Comparison of ENCODE assay signal across 6 cellular contexts in genomic region chr19:41376998-41377365, GRCh38. TPM values are rescaled to one million over a fixed set of nuclear protein-coding genes. Genes with fewer than 3 reads are reported as not detected.
DNase-seq lines count a peak whose midpoint lies in the region; ATAC-seq and TF ChIP-seq lines count a peak whose summit lies in the region.

No MANE protein-coding gene starts in this region.

- H4K20me1 ChIP-seq in Karpas-422 (ENCODE audit: insufficient read depth, low read depth, low read length), result no peaks in the 10 kb centered on the region

- no peaks in the 10 kb centered on the region for H3K27me3 ChIP-seq in Caco-2 (replicated peaks; ENCODE audit: control insufficient read depth, insufficient read depth, low read length)
- no peaks in the 10 kb centered on the region for H3K27me3 ChIP-seq in muscle layer of duodenum (ENCODE audit: low read depth, low read length)
- no peaks in the 10 kb centered on the region for H3K27me3 ChIP-seq in Karpas-422 (ENCODE audit: low read length)

- no peak overlapping the region for H3K27ac ChIP-seq in muscle layer of duodenum (ENCODE audit: low read length)
- no peak overlapping the region for H3K27ac ChIP-seq in Karpas-422 (ENCODE audit: low read length)

- H3K9ac ChIP-seq in Karpas-422 (ENCODE audit: low read length), result no peak overlapping the region

- POLR2A ChIA-PET in Caco-2 (lab: Charles Lee), result interaction anchor here (1.3 kb wide), 1 partner anchor 13 kb away, joined by 3 read pairs; no protein-coding TSS in a partner anchor

- H3K27me3 Mint-ChIP-seq in Caco-2 (ENCODE audit: insufficient read depth, unreplicated experiment), result no peaks in the 10 kb centered on the region

- in situ Hi-C loops in astrocyte of the cerebellum (cut with HindIII; ENCODE audit: low sequenced_read_pairs), result no loop called here

- H3K4me3 Mint-ChIP-seq in Caco-2 (ENCODE audit: unreplicated experiment), result peak overlapping the region; percentile 17

- H3K4me1 ChIP-seq in Caco-2, result no peaks in the 10 kb centered on the region
- peaks cover 0 to 33% of the 10 kb centered on the region in 2 donors for H3K4me1 ChIP-seq in muscle layer of duodenum (ENCODE audit: control insufficient read depth in 1 of 2, insufficient read depth in 2 of 2, low read length in 2 of 2)
- H3K4me1 ChIP-seq in Karpas-422 (ENCODE audit: low read length), result peaks cover 7% of the 10 kb centered on the region

- no peaks in the 10 kb centered on the region for H3K9me3 Mint-ChIP-seq in Caco-2 (ENCODE audit: unreplicated experiment)

- no TSS peak for BruUV-seq in Caco-2 (replicated peaks; lab: Mats Ljungman, UMichigan)

- no peak overlapping the region for H3K4me2 ChIP-seq in Karpas-422 (ENCODE audit: low read depth, low read length, poor library complexity, severe bottlenecking)

- H3K79me2 ChIP-seq in Karpas-422 (ENCODE audit: low read length), result no peaks in the 10 kb centered on the region

- no peaks in the 10 kb centered on the region for H3K4me1 Mint-ChIP-seq in Caco-2 (ENCODE audit: low read depth, unreplicated experiment)

- no peaks in the 10 kb centered on the region for H3K36me3 Mint-ChIP-seq in Caco-2 (ENCODE audit: insufficient read depth, unreplicated experiment)

- peak overlapping the region; percentile 51 for H3K4me3 ChIP-seq in Caco-2 (ENCODE audit: low read depth, low read length)
- peak overlapping the region; percentile 45 for H3K4me3 ChIP-seq in astrocyte of the cerebellum (ENCODE audit: low read depth, low read length)
- peak overlapping the region; percentile 58 to 79 for H3K4me3 ChIP-seq in muscle layer of duodenum (ENCODE audit: low read depth in 1 of 2, low read length in 2 of 2)
- no peak overlapping the region for H3K4me3 ChIP-seq in Karpas-422 (ENCODE audit: low read length)

- no peaks in the 10 kb centered on the region for H3K36me3 ChIP-seq in Caco-2 (ENCODE audit: control insufficient read depth, insufficient read depth, low read length)
- no peaks in the 10 kb centered on the region for H3K36me3 ChIP-seq in muscle layer of duodenum (ENCODE audit: control insufficient read depth in 1 of 2, insufficient read depth in 2 of 2, low read length in 2 of 2)
- no peaks in the 10 kb centered on the region for H3K36me3 ChIP-seq in Karpas-422 (ENCODE audit: insufficient read depth, low read length)

- intact Hi-C loops in Caco-2 (cut with micrococcal nuclease; ENCODE audit: unreplicated experiment), result no loop called here

- no peaks in the 10 kb centered on the region for H3K9me2 ChIP-seq in Karpas-422 (replicated peaks; ENCODE audit: insufficient read depth, low read length)

- H3K9me3 ChIP-seq in Caco-2, result no peaks in the 10 kb centered on the region
- H3K9me3 ChIP-seq in muscle layer of duodenum (ENCODE audit: control insufficient read depth in 1 of 2, low read length in 2 of 2), result no peaks in the 10 kb centered on the region
- H3K9me3 ChIP-seq in Karpas-422 (ENCODE audit: low read length), result no peaks in the 10 kb centered on the region

- H2AFZ ChIP-seq in Karpas-422 (ENCODE audit: low read length), result no peak overlapping the region

- H3K27ac Mint-ChIP-seq in Caco-2 (ENCODE audit: unreplicated experiment), result no peak overlapping the region

- DNase-seq in Caco-2 (no peak), astrocyte of the cerebellum (ENCODE audit: low read depth) (no peak), NCI-H526 (lab: John Stamatoyannopoulos, UW) (no peak), Karpas-422 (no peak)

- ATAC-seq in HG02759 (IDR thresholded peaks at IDR 0.05; ENCODE audit: unreplicated experiment), result no peak

- no peak for TF ChIP-seq CTCF in Caco-2 (IDR thresholded peaks at IDR 0.05; ENCODE audit: insufficient read depth in 1 of 2, low read depth in 1 of 2, low read length in 1 of 2, severe bottlenecking in 1 of 2, unreplicated experiment in 1 of 2)
- no peak for TF ChIP-seq CTCF in astrocyte of the cerebellum (IDR thresholded peaks at IDR 0.05; ENCODE audit: low read depth, low read length, missing control alignments)

- CTCF ChIA-PET in Caco-2 (lab: Charles Lee), result no interaction called here

RNA-seq across cellular contexts. Expression of gene TMEM91, which starts 0.6 kb away (rescaled TPM):
- 1.4 and 2.2 TPM in 2 replicates for total RNA-seq in Caco-2 (2022)
- total RNA-seq in Karpas-422 (2014; rRNA removed; shearing (Covaris generic); ENCODE audit: low replicate concordance), result 1.3 and 4.9 TPM in 2 replicates

RNA-seq across cellular contexts. Expression of gene B9D2, which starts 13.0 kb away (rescaled TPM):
- total RNA-seq in Caco-2 (2022), result 3.6 and 4.0 TPM in 2 replicates
- total RNA-seq in Karpas-422 (2014; rRNA removed; shearing (Covaris generic); ENCODE audit: low replicate concordance), result 4.1 and 7.6 TPM in 2 replicates

RNA-seq across cellular contexts. Expression of gene EXOSC5, which starts 20.2 kb away (rescaled TPM):
- total RNA-seq in Caco-2 (2022), result 36.6 and 37.3 TPM in 2 replicates
- total RNA-seq in Karpas-422 (2014; rRNA removed; shearing (Covaris generic); ENCODE audit: low replicate concordance), result 67.6 and 74.7 TPM in 2 replicates

RNA-seq across cellular contexts. Expression of gene BCKDHA, which starts 20.6 kb away (rescaled TPM):
- 9.4 and 19.4 TPM in 2 replicates for total RNA-seq in Caco-2 (2022)
- 112 and 116 TPM in 2 replicates for total RNA-seq in Karpas-422 (2014; rRNA removed; shearing (Covaris generic); ENCODE audit: low replicate concordance)

RNA-seq across cellular contexts. Expression of gene TGFB1, which starts 23.3 kb away (rescaled TPM):
- 15.0 and 15.3 TPM in 2 replicates for total RNA-seq in Caco-2 (2022)
- total RNA-seq in Karpas-422 (2014; rRNA removed; shearing (Covaris generic); ENCODE audit: low replicate concordance), result 17.5 and 26.0 TPM in 2 replicates
